ENCODE assay signal across 8 cellular contexts in genomic region chr20:58980711-58981563, GRCh38. TPM values are rescaled to one million over a fixed set of nuclear protein-coding genes. Genes with fewer than 3 reads are reported as not detected.
DNase-seq lines count a peak whose midpoint lies in the region; ATAC-seq, FAIRE-seq and TF ChIP-seq lines count a peak whose summit lies in the region.

Gene NELFCD, plus strand, starts transcription at chr20:58981256. Its CDS starts 54 bp downstream, at chr20:58981310.

- WGBS in A549 (ENCODE audit: missing lambda C conversion rate): 3% methylated on average over 28 of the region's 102 CpGs
- 5 to 13% (median 10%) methylated on average over 45 to 102 of the region's 102 CpGs for WGBS in spleen, 5 donors

- TF ChIP-seq CTCF in A549 (IDR thresholded peaks at IDR 0.05): no peak
- TF ChIP-seq CTCF in activated B cell treated with CpG ODN at 0.5 μM for 24 hours (IDR thresholded peaks at IDR 0.05): no peak
- no peak for TF ChIP-seq CTCF in cardiac fibroblast (IDR thresholded peaks at IDR 0.05; ENCODE audit: low read depth, low read length)
- no peak for TF ChIP-seq CTCF in spleen (IDR thresholded peaks at IDR 0.05 in 8 of 11, conservative IDR thresholded peaks at IDR 0.05 in 3 of 11)

- peak within 1 kb of the TSS; percentile 71 for H3K4me3 ChIP-seq in A549
- H3K4me3 ChIP-seq in cardiac fibroblast (replicated peaks in 1 of 2; ENCODE audit: low read depth in 2 of 2, low read length in 2 of 2): peak within 1 kb of the TSS; percentile 58 to 71
- H3K4me3 ChIP-seq in spleen: peak within 1 kb of the TSS; percentile 54 to 93 (median 74)

- H3K4me1 ChIP-seq in A549: peaks cover 6% of the 10 kb centered on the region; the same call in 1 of the 3 replicates
- peaks cover 25 to 53% (median 47%) of the 10 kb centered on the region in 6 donors for H3K4me1 ChIP-seq in spleen

- H3K27ac ChIP-seq in A549: peak within 1 kb of the TSS; percentile 97
- H3K27ac ChIP-seq in spleen: peak within 1 kb of the TSS; percentile 80 to 95 (median 88)

- peaks cover 7% of the 10 kb centered on the region for H3K36me3 Mint-ChIP-seq in activated B cell treated with CpG ODN at 0.5 μM for 24 hours (ENCODE audit: low read depth)

- H3K4me1 Mint-ChIP-seq in activated B cell treated with CpG ODN at 0.5 μM for 24 hours: peaks cover 45% of the 10 kb centered on the region

- CTCF ChIA-PET in A549 (lab: Yijun Ruan, JAX): interaction anchor here (1.0 kb wide), 1 partner anchor 10 kb away, joined by 3 read pairs; no protein-coding TSS in a partner anchor
- CTCF ChIA-PET in activated B cell treated with CpG ODN at 0.5 μM for 24 hours (lab: Charles Lee): no interaction called here

- no peak for TF ChIP-seq EP300 in A549 (IDR thresholded peaks at IDR 0.05)

- POLR2A ChIA-PET in A549 (lab: Yijun Ruan, JAX): interaction anchor here (0.6 to 3.9 kb wide), 6 partner anchors 10 to 79 kb away, joined by 3 to 35 read pairs (median 4); partner anchors contain the start of gene ATP5F1E
- POLR2A ChIA-PET in activated B cell treated with CpG ODN at 0.5 μM for 24 hours (lab: Charles Lee): interaction anchor here (0.6 to 3.9 kb wide), 12 partner anchors 10 to 250 kb away, joined by 3 to 35 read pairs (median 5); partner anchors contain the start of gene ATP5F1E

- TF ChIP-seq RAD21 in A549 (conservative IDR thresholded peaks at IDR 0.05 in 1 of 2, IDR thresholded peaks at IDR 0.05 in 1 of 2): no peak

- ATAC-seq in A549: peak; percentile 92 to 95
- peak; percentile 66 for ATAC-seq in GM18861 (IDR thresholded peaks at IDR 0.05; ENCODE audit: unreplicated experiment)
- peak; percentile 76 for ATAC-seq in HG03103 (IDR thresholded peaks at IDR 0.05; ENCODE audit: low read depth, unreplicated experiment)
- peak; percentile 89 for ATAC-seq in activated B cell treated with CpG ODN at 0.5 μM for 24 hours (ENCODE audit: low read depth)

- peak within 1 kb of the TSS; percentile 80 for H3K27ac Mint-ChIP-seq in activated B cell treated with CpG ODN at 0.5 μM for 24 hours

- no peak for FAIRE-seq in A549 (lab: Jason Lieb, UNC)

- H3K9me3 ChIP-seq in A549 (no peaks in the 10 kb centered on the region), spleen (peaks cover 0 to 12% (median 7%) of the 10 kb centered on the region in 8 donors)

- peaks cover 3% of the 10 kb centered on the region for H3K9me3 Mint-ChIP-seq in activated B cell treated with CpG ODN at 0.5 μM for 24 hours

- H3K36me3 ChIP-seq in spleen: peaks cover 0 to 4% (median under 1%) of the 10 kb centered on the region in 6 donors

- no peaks in the 10 kb centered on the region for H3K27me3 Mint-ChIP-seq in activated B cell treated with CpG ODN at 0.5 μM for 24 hours

- H3K27me3 ChIP-seq in spleen (replicated peaks in 1 of 7): no peaks in the 10 kb centered on the region

- DNase-seq in A549 (ENCODE audit: low read depth in 1 of 2, low spot score in 1 of 2) (peak; percentile 90 to 95), NCI-H2196 treated with DMSO at 0.1 percent for 48 hours (lab: John Stamatoyannopoulos, UW; ENCODE audit: unreplicated experiment) (peak; percentile 75), activated B cell treated with CpG ODN at 0.5 μM for 24 hours (peak; percentile 95), cardiac fibroblast (ENCODE audit: low read depth in 2 of 2) (peak; percentile 78 to 87), inferior parietal cortex (ENCODE audit: extremely low spot score) (peak; percentile 66), spleen (peak; percentile 97)

- peak within 1 kb of the TSS; percentile 92 for H3K4me2 ChIP-seq in A549

- TF ChIP-seq POLR2A in A549 (IDR thresholded peaks at IDR 0.05; ENCODE audit: low read length): peak; percentile 64
- TF ChIP-seq POLR2A in spleen (IDR thresholded peaks at IDR 0.05): peak in 1 of 3 donors; percentile 27

- intact Hi-C loops in activated B cell treated with CpG ODN at 0.5 μM for 24 hours (cut with micrococcal nuclease): loop anchor here (1.0 to 5.0 kb wide), 7 partner anchors 24 to 241 kb away; partner anchors contain the start of genes ATP5F1E and PRELID3B
- intact Hi-C loops in spleen (cut with DNase I; ENCODE audit: low total_unique reads): loop anchor here (10.0 kb wide), 1 partner anchor 54 kb away; the partner anchor contains the start of gene ATP5F1E

- H3K4me3 Mint-ChIP-seq in activated B cell treated with CpG ODN at 0.5 μM for 24 hours: peak within 1 kb of the TSS; percentile 91

TF ChIP-seq in A549, 52 proteins besides CTCF, POLR2A, EP300 and RAD21:
- peak; percentile 97 for TF ChIP-seq CHD4 (IDR thresholded peaks at IDR 0.05; ENCODE audit: borderline replicate concordance)
- TF ChIP-seq BHLHE40 (IDR thresholded peaks at IDR 0.05; ENCODE audit: low read depth, low read length): no peak
- TF ChIP-seq SREBF2 (IDR thresholded peaks at IDR 0.05): no peak
- TF ChIP-seq FOXS1 (CRISPR knock-in tag; IDR thresholded peaks at IDR 0.05): no peak
- 0 out of 2 replicates have a peak, but pooled peaks have one; percentile 45 for TF ChIP-seq MYC (IDR thresholded peaks at IDR 0.05; ENCODE audit: borderline replicate concordance, low read length)
- TF ChIP-seq ZFP36 (IDR thresholded peaks at IDR 0.05; ENCODE audit: borderline replicate concordance, partially characterized antibody): no peak
- peak in 1 of 2 experiments; percentile 85; a peak in 3 of 5 replicates for TF ChIP-seq JUN (IDR thresholded peaks at IDR 0.05)
- peak; percentile 70 for TF ChIP-seq HOXB5 (CRISPR knock-in tag; IDR thresholded peaks at IDR 0.05)
- TF ChIP-seq POLR2AphosphoS2 (conservative IDR thresholded peaks at IDR 0.05; ENCODE audit: low read length): no peak
- peak; percentile 85 for TF ChIP-seq BCL3 (IDR thresholded peaks at IDR 0.05)
- no peak for TF ChIP-seq NR3C1 (IDR thresholded peaks at IDR 0.05)
- TF ChIP-seq KDM1A (IDR thresholded peaks at IDR 0.05; ENCODE audit: low read depth): peak; percentile 81; the same call in 1 of the 2 replicates
- no peak for TF ChIP-seq SMC3 (IDR thresholded peaks at IDR 0.05)
- TF ChIP-seq MAX (IDR thresholded peaks at IDR 0.05): peak; percentile 44
- TF ChIP-seq HEYL (CRISPR knock-in tag; IDR thresholded peaks at IDR 0.05): no peak
- TF ChIP-seq PHF8 (IDR thresholded peaks at IDR 0.05; ENCODE audit: borderline replicate concordance, low read depth): peak; percentile 88; the same call in 1 of the 2 replicates
- no peak for TF ChIP-seq TFCP2L1 (CRISPR knock-in tag; IDR thresholded peaks at IDR 0.05)

RNA-seq across cellular contexts. Expression of gene NELFCD, which starts in this region (rescaled TPM):
- polyA plus RNA-seq in A549 (2011; rRNA removed): 69.6 and 74.0 TPM in 2 replicates
- polyA plus RNA-seq in A549 (2012; cell fraction: cytosol; rRNA removed): 73.5 and 75.1 TPM in 2 replicates
- polyA plus RNA-seq in A549 (2012; cell fraction: nucleus; rRNA removed): 92.1 and 107 TPM in 2 replicates
- 54.8 to 58.8 TPM (median 58.7 TPM) in 3 replicates for polyA plus RNA-seq in A549 (2017; fragmentation: RNase III; extraction: RNeasy Plus Mini Kit Qiagen cat#74134 plus additional on column Dnase treatment)
- 65.3 and 66.1 TPM in 2 replicates for polyA minus RNA-seq in A549 (2011; rRNA and poly(A)+ RNA removed)
- 97.2 and 107 TPM in 2 replicates for total RNA-seq in activated B cell treated with CpG ODN at 0.5 μM for 24 hours
- 10 to 100 TPM; 56.1 to 78.3 (median 61.1) TPM for total RNA-seq in spleen
- 10 to 100 TPM; 38.4 to 58.3 (median 56.9) TPM for polyA plus RNA-seq in spleen

Comparison
In these comparisons a context has a peak if more than half of its experiments do, and no peak if none do; other contexts are left out.
1. Peak in every context shown above with its lines: DNase-seq, ATAC-seq, H3K4me3 ChIP-seq and H3K27ac ChIP-seq.